Comparison of ENCODE assay signal across 8 cellular contexts in genomic region chr5:107389130-107389553, GRCh38.
DNase-seq lines count a peak whose midpoint lies in the region; ATAC-seq lines count a peak whose summit lies in the region.

No MANE protein-coding gene starts in this region.

- peak overlapping the region; percentile 38 for H3K4me3 ChIP-seq in skeletal muscle satellite cell (ENCODE audit: low read length)

- peak; percentile 17 for DNase-seq in GF-D8 (lab: John Stamatoyannopoulos, UW)
- DNase-seq in RPMI7951 (ENCODE audit: low read depth): peak; percentile 87
- no peak for DNase-seq in activated T-cell treated with anti-CD3 and anti-CD28 coated beads, Interleukin-2, amount 50 U/mL, for 1 hour
- DNase-seq in HPDE6-E6E7 (ENCODE audit: extremely low spot score): no peak

- peak overlapping the region; percentile 78 for H3K9ac ChIP-seq in skeletal muscle satellite cell (ENCODE audit: low read depth, low read length)

- H3K9me3 ChIP-seq in skeletal muscle satellite cell (replicated peaks; ENCODE audit: low read length): no peaks in the 10 kb centered on the region

- H3K4me2 ChIP-seq in skeletal muscle satellite cell (ENCODE audit: low read length): peak overlapping the region; percentile 71

- ATAC-seq in GM19463 (IDR thresholded peaks at IDR 0.05; ENCODE audit: unreplicated experiment) (peak; percentile 75), HG03460 (IDR thresholded peaks at IDR 0.05; ENCODE audit: unreplicated experiment) (peak; percentile 88), esophagus mucosa (peak; percentile 59)

- no peaks in the 10 kb centered on the region for H3K36me3 ChIP-seq in skeletal muscle satellite cell (ENCODE audit: insufficient read depth, low read length)

- H3K4me1 ChIP-seq in skeletal muscle satellite cell (ENCODE audit: control insufficient read depth, insufficient read depth, low read length): peaks cover 40% of the 10 kb centered on the region

- no peaks in the 10 kb centered on the region for H3K27me3 ChIP-seq in skeletal muscle satellite cell (ENCODE audit: control insufficient read depth, insufficient read depth, low read length)

Comparison
In these comparisons a context has a peak if more than half of its experiments do, and no peak if none do; other contexts are left out.
1. DNase-seq: peak in GF-D8 (single experiment) and RPMI7951 (single experiment); none in activated T-cell treated with anti-CD3 and anti-CD28 coated beads, Interleukin-2, amount 50 U/mL, for 1 hour (single experiment) and HPDE6-E6E7 (single experiment).
2. Peak in every context shown above with its lines, with median percentiles within 50 percentile points of each other: ATAC-seq.